In genomic region chr3:48232232-48232631, GRCh38 we compare ENCODE assay signal across 14 cellular contexts. TPM values are rescaled to one million over a fixed set of nuclear protein-coding genes. Genes with fewer than 3 reads are reported as not detected.
A peak's percentile ranks its signal among the peaks of the same experiment; 100 is the strongest.
DNase-seq lines count a peak whose midpoint lies in the region; ATAC-seq and TF ChIP-seq lines count a peak whose summit lies in the region.
"Had no signal": no experiment of that assay in that cellular context is flagged by ENCODE, and none has a peak within 500 bp of the region (broad histone marks: within the 10 kb centered on the region; RNA-seq: fewer than 3 reads in every experiment).

No MANE protein-coding gene starts in this region.

- H3K36me3 ChIP-seq in PC-9 (ENCODE audit: low read depth) (no peaks in the 10 kb centered on the region), heart left ventricle (no peaks in the 10 kb centered on the region), WERI-Rb-1 (no peaks in the 10 kb centered on the region)
- H3K36me3 ChIP-seq: adrenal gland had no signal

- POLR2A ChIA-PET in PC-9 (lab: Charles Lee; ENCODE audit: unreplicated experiment), result no interaction called here

- DNase-seq in PC-9 (no peak), heart left ventricle (no peak), hippocampal formation (lab: John Stamatoyannopoulos, UW) (no peak), WERI-Rb-1 (no peak)
- no peak for DNase-seq in activated CD4-positive, CD25-positive, alpha-beta regulatory T cell (lab: John Stamatoyannopoulos, UW)
- DNase-seq: NCI-H1417 treated with DMSO at 0.1 percent for 48 hours, NCI-H226 had no signal

- H3K4me3 ChIP-seq in PC-9 (no peak overlapping the region), heart left ventricle (peak overlapping the region in 1 of 12 donors; percentile 6), WERI-Rb-1 (ENCODE audit: low read depth, low read length) (no peak overlapping the region)
- H3K4me3 ChIP-seq: adrenal gland had no signal

- no peaks in the 10 kb centered on the region for H3K36me3 Mint-ChIP-seq in stimulated activated memory B cell treated with anti-CD40 and anti-IgM and Interleukin-4, amounts not matched to agents 10 μg/mL and 1 μg/mL and 100 μg/mL, for 72 hours

- 0 out of 2 replicates have a peak overlapping the region, but pooled peaks have one; percentile 49 for H3K4me2 ChIP-seq in PC-9

- WGBS in heart left ventricle, 4 donors, result 61 to 72% (median 66%) methylated on average over 4 of the region's 4 CpGs

- no peaks in the 10 kb centered on the region for H3K9me3 Mint-ChIP-seq in stimulated activated memory B cell treated with anti-CD40 and anti-IgM and Interleukin-4, amounts not matched to agents 10 μg/mL and 1 μg/mL and 100 μg/mL, for 72 hours
- H3K9me3 Mint-ChIP-seq: activated T-helper 1 cell treated with anti-CD3 and anti-CD28 coated beads, Interleukin-12 subunit alpha, Interleukin-12 subunit beta, Interleukin-2, Interleukin-4 antibody, amounts not matched to agents 30 ng/mL and 10 ng/mL and 1 ng/mL, durations not matched to agents 14 hours and 24 hours and 36 hours had no signal

- H3K4me1 Mint-ChIP-seq in stimulated activated memory B cell treated with anti-CD40 and anti-IgM and Interleukin-4, amounts not matched to agents 10 μg/mL and 1 μg/mL and 100 μg/mL, for 72 hours, result peaks cover 39% of the 10 kb centered on the region

- H3K4me1 ChIP-seq in PC-9 (replicated peaks; ENCODE audit: insufficient read depth), result 0 out of 2 replicates have a peak, but pooled peaks cover 11% of the 10 kb centered on the region
- H3K4me1 ChIP-seq in heart left ventricle, result peaks cover 0 to 15% (median 9%) of the 10 kb centered on the region in 12 donors

- no peaks in the 10 kb centered on the region for H3K27me3 Mint-ChIP-seq in stimulated activated memory B cell treated with anti-CD40 and anti-IgM and Interleukin-4, amounts not matched to agents 10 μg/mL and 1 μg/mL and 100 μg/mL, for 72 hours

- TF ChIP-seq CTCF in PC-9 (conservative IDR thresholded peaks at IDR 0.05) (no peak), heart left ventricle (IDR thresholded peaks at IDR 0.05) (no peak), WERI-Rb-1 (IDR thresholded peaks at IDR 0.05; ENCODE audit: low read depth, low read length) (no peak)

- H4K20me1 ChIP-seq in PC-9 (ENCODE audit: insufficient read depth), result no peaks in the 10 kb centered on the region

- TF ChIP-seq POLR2A in heart left ventricle (IDR thresholded peaks at IDR 0.05), result no peak

- H3K4me3 Mint-ChIP-seq in stimulated activated memory B cell treated with anti-CD40 and anti-IgM and Interleukin-4, amounts not matched to agents 10 μg/mL and 1 μg/mL and 100 μg/mL, for 72 hours, result no peak overlapping the region
- H3K4me3 Mint-ChIP-seq: activated CD8-positive, alpha-beta T cell treated with anti-CD3 and anti-CD28 coated beads, Interleukin-2, amount 10 ng/mL, durations not matched to agents 7 days and 5 days; activated T-helper 1 cell treated with anti-CD3 and anti-CD28 coated beads, Interleukin-12 subunit alpha, Interleukin-12 subunit beta, Interleukin-2, Interleukin-4 antibody, amounts not matched to agents 30 ng/mL and 10 ng/mL and 1 ng/mL, durations not matched to agents 14 hours and 24 hours and 36 hours had no signal

- H3F3A ChIP-seq in PC-9 (ENCODE audit: insufficient read depth, low read depth), result peaks cover 9% of the 10 kb centered on the region; the same call in 1 of the 2 replicates

- H3K79me2 ChIP-seq in PC-9 (ENCODE audit: low read depth), result no peaks in the 10 kb centered on the region

- no peaks in the 10 kb centered on the region for H3K9me2 ChIP-seq in PC-9 (ENCODE audit: insufficient read depth)

- no peak overlapping the region for H2AFZ ChIP-seq in PC-9

- intact Hi-C loops in PC-9 (cut with micrococcal nuclease; ENCODE audit: unreplicated experiment) (loop anchor here (1.0 kb wide), 1 partner anchor 204 kb away; no protein-coding TSS in a partner anchor), heart left ventricle (cut with DNase I) (loop anchor here in 3 of 10 donors (2.0 to 5.0 kb wide), 2 partner anchors 205 kb away; no protein-coding TSS in a partner anchor)

- H3K9me3 ChIP-seq in PC-9 (ENCODE audit: insufficient read depth, low read depth) (no peaks in the 10 kb centered on the region), heart left ventricle (no peaks in the 10 kb centered on the region), WERI-Rb-1 (ENCODE audit: severe bottlenecking) (no peaks in the 10 kb centered on the region)
- H3K9me3 ChIP-seq: adrenal gland had no signal

- no TSS peak for BruUV-seq in PC-9 (replicated peaks; lab: Mats Ljungman, UMichigan)

- CTCF ChIA-PET in PC-9 (lab: Charles Lee), result interaction anchor here (0.6 to 1.0 kb wide), 2 partner anchors 9 to 204 kb away, joined by 3 to 4 read pairs; partner anchors contain the start of gene CAMP

- peak; percentile 16 for ATAC-seq in GM19452 (IDR thresholded peaks at IDR 0.05; ENCODE audit: unreplicated experiment)
- peak; percentile 53 to 75 (median 58) for ATAC-seq in heart left ventricle
- ATAC-seq in stimulated activated memory B cell treated with anti-CD40 and anti-IgM and Interleukin-4, amounts not matched to agents 10 μg/mL and 1 μg/mL and 100 μg/mL, for 72 hours, result no peak
- no peak for ATAC-seq in GM18519 (IDR thresholded peaks at IDR 0.05; ENCODE audit: low FRiP score, unreplicated experiment)

- no peaks in the 10 kb centered on the region for H3K27me3 ChIP-seq in PC-9 (ENCODE audit: insufficient read depth, low read depth)
- H3K27me3 ChIP-seq in heart left ventricle, result no peaks in the 10 kb centered on the region
- no peaks in the 10 kb centered on the region for H3K27me3 ChIP-seq in WERI-Rb-1 (ENCODE audit: insufficient read depth, low read depth, severe bottlenecking)
- H3K27me3 ChIP-seq: adrenal gland had no signal

- H3K27ac ChIP-seq in PC-9, result no peak overlapping the region
- H3K27ac ChIP-seq in heart left ventricle, result peak overlapping the region in 2 of 12 donors; percentile 18 to 27
- no peak overlapping the region for H3K27ac ChIP-seq in WERI-Rb-1
- H3K27ac ChIP-seq: adrenal gland had no signal

- peak overlapping the region; percentile 57 for H3K27ac Mint-ChIP-seq in stimulated activated memory B cell treated with anti-CD40 and anti-IgM and Interleukin-4, amounts not matched to agents 10 μg/mL and 1 μg/mL and 100 μg/mL, for 72 hours
- H3K27ac Mint-ChIP-seq: activated CD8-positive, alpha-beta T cell treated with anti-CD3 and anti-CD28 coated beads, Interleukin-2, amount 10 ng/mL, durations not matched to agents 7 days and 5 days; activated T-helper 1 cell treated with anti-CD3 and anti-CD28 coated beads, Interleukin-12 subunit alpha, Interleukin-12 subunit beta, Interleukin-2, Interleukin-4 antibody, amounts not matched to agents 30 ng/mL and 10 ng/mL and 1 ng/mL, durations not matched to agents 14 hours and 24 hours and 36 hours had no signal

RNA-seq across cellular contexts. Expression of gene ZNF589, which starts 8.7 kb away (rescaled TPM):
- total RNA-seq in PC-9 (2021), result 11.1 and 11.7 TPM in 2 replicates
- 1 to 10 TPM; 2.7 to 7.5 (median 4.8) TPM for total RNA-seq in heart left ventricle
- polyA plus RNA-seq in heart left ventricle, result 1 to 10 TPM; 3.0 to 3.9 TPM

RNA-seq across cellular contexts. Expression of gene CAMP, which starts 8.9 kb away (rescaled TPM):
- total RNA-seq in PC-9 (2021) (not detected in 2 replicates), heart left ventricle (1 to 10 TPM in 1 of 9 donors, under 1 TPM in 1, not detected in 7; 0.48 to 3.0 TPM)
- polyA plus RNA-seq in heart left ventricle, result 1 to 10 TPM in 1 of 2 donors, under 1 TPM in 1; 0.76 to 1.2 TPM
- total RNA-seq: activated CD8-positive, alpha-beta T cell treated with anti-CD3 and anti-CD28 coated beads, Interleukin-2, amount 10 ng/mL, durations not matched to agents 7 days and 5 days; activated T-helper 1 cell treated with anti-CD3 and anti-CD28 coated beads, Interleukin-12 subunit alpha, Interleukin-12 subunit beta, Interleukin-2, Interleukin-4 antibody, amounts not matched to agents 30 ng/mL and 10 ng/mL and 1 ng/mL, durations not matched to agents 14 hours and 24 hours and 36 hours; adrenal gland; LHCN-M2 had no signal

RNA-seq across cellular contexts. Expression of gene CDC25A, which starts 44.0 kb away (rescaled TPM):
- total RNA-seq in PC-9 (2021) (9.7 and 10.5 TPM in 2 replicates), heart left ventricle (1 to 10 TPM in 5 of 9 donors, under 1 TPM in 4; 0.49 to 3.6 (median 1.1) TPM)
- under 1 TPM; 0.42 to 0.57 TPM for polyA plus RNA-seq in heart left ventricle

Comparison
In these comparisons a context has a peak if more than half of its experiments do, and no peak if none do; other contexts are left out.
1. ATAC-seq: peak in GM19452 (single experiment) and heart left ventricle (4 of 4); none in stimulated activated memory B cell treated with anti-CD40 and anti-IgM and Interleukin-4, amounts not matched to agents 10 μg/mL and 1 μg/mL and 100 μg/mL, for 72 hours (single experiment) and GM18519 (single experiment).